10 cellular contexts compared by ENCODE assay signal in the genomic region with DNA sequence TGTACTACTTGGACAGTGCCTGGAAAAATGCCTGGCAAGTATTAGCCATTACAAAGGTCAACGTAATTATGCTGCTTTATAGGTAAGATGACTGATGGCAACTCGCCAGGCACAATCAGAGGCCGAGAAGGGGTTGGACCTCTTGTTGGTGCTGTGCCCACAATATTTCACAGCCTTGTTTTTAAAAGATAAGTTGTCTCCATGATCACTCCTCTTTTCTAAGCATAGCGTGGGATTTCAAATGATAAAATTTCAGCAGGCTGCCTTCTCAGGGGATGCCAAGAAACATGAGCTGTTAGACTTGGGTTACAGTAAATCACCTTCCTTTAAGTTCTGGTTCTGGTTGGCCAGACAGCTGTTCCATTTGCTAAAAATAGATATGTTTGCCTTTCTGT. TPM values are rescaled to one million over a fixed set of nuclear protein-coding genes. Genes with fewer than 3 reads are reported as not detected.
DNase-seq lines count a peak whose midpoint lies in the region; ATAC-seq and TF ChIP-seq lines count a peak whose summit lies in the region.
"Had no signal": no experiment of that assay in that cellular context is flagged by ENCODE, and none has a peak within 500 bp of the region (broad histone marks: within the 10 kb centered on the region; RNA-seq: fewer than 3 reads in every experiment).

No MANE protein-coding gene starts in this region.

- TF ChIP-seq POLR2A in thyroid gland (IDR thresholded peaks at IDR 0.05) (no peak), tibial nerve (IDR thresholded peaks at IDR 0.05) (no peak)

- peaks cover 5% of the 10 kb centered on the region for H3K9me3 Mint-ChIP-seq in activated CD4-positive, alpha-beta T cell treated with anti-CD3 and anti-CD28 coated beads, Interleukin-2, amount 10 ng/mL, durations not matched to agents 24 days and 14 days
- H3K9me3 Mint-ChIP-seq in activated CD8-positive, alpha-beta T cell treated with anti-CD3 and anti-CD28 coated beads, Interleukin-2, amount 10 ng/mL, durations not matched to agents 7 days and 5 days (ENCODE audit: insufficient read depth), result no peaks in the 10 kb centered on the region

- TF ChIP-seq CTCF in mucosa of descending colon (IDR thresholded peaks at IDR 0.05) (no peak), thyroid gland (IDR thresholded peaks at IDR 0.05) (no peak), tibial nerve (IDR thresholded peaks at IDR 0.05) (no peak)

- POLR2A ChIA-PET in activated CD8-positive, alpha-beta T cell treated with anti-CD3 and anti-CD28 coated beads, Interleukin-2, amount 10 ng/mL, durations not matched to agents 7 days and 5 days (lab: Charles Lee), result interaction anchor here (1.5 kb wide), 1 partner anchor 104 kb away, joined by 4 read pairs; no protein-coding TSS in a partner anchor

- H3K36me3 ChIP-seq in mucosa of descending colon (ENCODE audit: low read depth) (no peaks in the 10 kb centered on the region), thyroid gland (peaks cover 7% of the 10 kb centered on the region in 2 donors), tibial nerve (no peaks in the 10 kb centered on the region)

- WGBS in thyroid gland, 2 donors, result 49 to 63% methylated on average over 4 of the region's 4 CpGs
- 55 to 62% methylated on average over 4 of the region's 4 CpGs for WGBS in tibial nerve, 2 donors

- peak overlapping the region in 2 of 3 donors; percentile 27 to 59 for H3K27ac ChIP-seq in thyroid gland
- H3K27ac ChIP-seq in tibial nerve, result no peak overlapping the region

- H3K9me3 ChIP-seq in mucosa of descending colon (no peaks in the 10 kb centered on the region), thyroid gland (no peaks in the 10 kb centered on the region), tibial nerve (no peaks in the 10 kb centered on the region)

- intact Hi-C loops in activated CD4-positive, alpha-beta T cell treated with anti-CD3 and anti-CD28 coated beads, Interleukin-2, amount 10 ng/mL, durations not matched to agents 24 days and 14 days (cut with micrococcal nuclease), result loop anchor here (1.0 to 10.0 kb wide), 5 partner anchors 27 to 321 kb away; a partner anchor contains a TSS
- intact Hi-C loops in mucosa of descending colon (cut with DNase I, micrococcal nuclease) (no loop called here), thyroid gland (cut with DNase I) (loop anchor here (10.0 kb wide), 1 partner anchor 151 kb away; no protein-coding TSS in a partner anchor)

- H3K27ac Mint-ChIP-seq in activated CD4-positive, alpha-beta T cell treated with anti-CD3 and anti-CD28 coated beads, Interleukin-2, amount 10 ng/mL, durations not matched to agents 24 days and 14 days, result peak overlapping the region; percentile 88
- peak overlapping the region; percentile 82 for H3K27ac Mint-ChIP-seq in activated CD8-positive, alpha-beta T cell treated with anti-CD3 and anti-CD28 coated beads, Interleukin-2, amount 10 ng/mL, durations not matched to agents 7 days and 5 days

- peak overlapping the region; percentile 95 for H3K4me3 Mint-ChIP-seq in activated CD4-positive, alpha-beta T cell treated with anti-CD3 and anti-CD28 coated beads, Interleukin-2, amount 10 ng/mL, durations not matched to agents 24 days and 14 days
- H3K4me3 Mint-ChIP-seq in activated CD8-positive, alpha-beta T cell treated with anti-CD3 and anti-CD28 coated beads, Interleukin-2, amount 10 ng/mL, durations not matched to agents 7 days and 5 days, result peak overlapping the region; percentile 89

- peaks cover 68% of the 10 kb centered on the region for H3K4me1 Mint-ChIP-seq in activated CD4-positive, alpha-beta T cell treated with anti-CD3 and anti-CD28 coated beads, Interleukin-2, amount 10 ng/mL, durations not matched to agents 24 days and 14 days
- H3K4me1 Mint-ChIP-seq in activated CD8-positive, alpha-beta T cell treated with anti-CD3 and anti-CD28 coated beads, Interleukin-2, amount 10 ng/mL, durations not matched to agents 7 days and 5 days (ENCODE audit: low read depth), result peaks cover 73% of the 10 kb centered on the region

- DNase-seq in activated CD4-positive, alpha-beta T cell treated with anti-CD3 and anti-CD28 coated beads, Interleukin-2, amount 10 ng/mL, durations not matched to agents 24 days and 14 days, result no peak
- DNase-seq in activated CD4-positive, alpha-beta T cell treated with anti-CD3 and anti-CD28 coated beads, Interleukin-2, amount 50 U/mL, for 1 hour, result no peak
- DNase-seq in activated CD8-positive, alpha-beta T cell treated with anti-CD3 and anti-CD28 coated beads, Interleukin-2, amount 10 ng/mL, durations not matched to agents 7 days and 5 days, result no peak
- DNase-seq in mucosa of descending colon (peak in 2 of 3 donors; percentile 29 to 35), thyroid gland (peak; percentile 34 to 37), tibial nerve (ENCODE audit: low spot score in 2 of 2) (no peak)
- no peak for DNase-seq in activated CD8-positive, alpha-beta memory T cell treated with anti-CD3 and anti-CD28 coated beads for 24 hours
- DNase-seq: MV-4-11 had no signal

- no peak overlapping the region for H3K4me3 ChIP-seq in mucosa of descending colon
- no peak overlapping the region for H3K4me3 ChIP-seq in thyroid gland (replicated peaks in 1 of 3)
- H3K4me3 ChIP-seq in tibial nerve, result no peak overlapping the region

- H3K36me3 Mint-ChIP-seq in activated CD4-positive, alpha-beta T cell treated with anti-CD3 and anti-CD28 coated beads, Interleukin-2, amount 10 ng/mL, durations not matched to agents 24 days and 14 days (ENCODE audit: low read depth), result peaks cover 31% of the 10 kb centered on the region
- peaks cover 36% of the 10 kb centered on the region for H3K36me3 Mint-ChIP-seq in activated CD8-positive, alpha-beta T cell treated with anti-CD3 and anti-CD28 coated beads, Interleukin-2, amount 10 ng/mL, durations not matched to agents 7 days and 5 days (ENCODE audit: low read depth)

- H3K27me3 ChIP-seq in thyroid gland (no peaks in the 10 kb centered on the region), tibial nerve (peaks cover 0 to 52% of the 10 kb centered on the region in 2 donors)

- CTCF ChIA-PET in activated CD8-positive, alpha-beta T cell treated with anti-CD3 and anti-CD28 coated beads, Interleukin-2, amount 10 ng/mL, durations not matched to agents 7 days and 5 days (lab: Charles Lee), result interaction anchor here (0.9 to 6.6 kb wide), 6 partner anchors 14 to 182 kb away, joined by 4 to 51 read pairs (median 5); no protein-coding TSS in a partner anchor

- peaks cover 23% of the 10 kb centered on the region for H3K27me3 Mint-ChIP-seq in activated CD4-positive, alpha-beta T cell treated with anti-CD3 and anti-CD28 coated beads, Interleukin-2, amount 10 ng/mL, durations not matched to agents 24 days and 14 days
- H3K27me3 Mint-ChIP-seq in activated CD8-positive, alpha-beta T cell treated with anti-CD3 and anti-CD28 coated beads, Interleukin-2, amount 10 ng/mL, durations not matched to agents 7 days and 5 days (ENCODE audit: low read depth), result peaks cover 19% of the 10 kb centered on the region

- H3K4me1 ChIP-seq in mucosa of descending colon (ENCODE audit: low read depth) (peaks cover 4% of the 10 kb centered on the region), thyroid gland (peaks cover 34 to 61% of the 10 kb centered on the region in 2 donors), tibial nerve (peaks cover 0 to 24% (median 5%) of the 10 kb centered on the region in 4 donors)

- TF ChIP-seq EP300 in tibial nerve (IDR thresholded peaks at IDR 0.05), result no peak

- no peak for ATAC-seq in activated CD8-positive, alpha-beta T cell treated with anti-CD3 and anti-CD28 coated beads, Interleukin-2, amount 10 ng/mL, durations not matched to agents 7 days and 5 days
- ATAC-seq in mucosa of descending colon, result no peak
- no peak for ATAC-seq in HG03139 (IDR thresholded peaks at IDR 0.05; ENCODE audit: unreplicated experiment)

RNA-seq across cellular contexts. Expression of a gene that starts 26.9 kb away (rescaled TPM):
- total RNA-seq in activated CD4-positive, alpha-beta T cell treated with anti-CD3 and anti-CD28 coated beads, Interleukin-2, amount 10 ng/mL, durations not matched to agents 24 days and 14 days, result 86.3 and 88.5 TPM in 2 replicates
- 10 to 100 TPM; 63.6 to 67.4 TPM for total RNA-seq in activated CD8-positive, alpha-beta T cell treated with anti-CD3 and anti-CD28 coated beads, Interleukin-2, amount 10 ng/mL, durations not matched to agents 7 days and 5 days
- total RNA-seq in mucosa of descending colon, result 1 to 10 TPM; 1.3 to 5.6 (median 1.9) TPM
- 100 to 1,000 TPM; 271 to 316 (median 289) TPM for total RNA-seq in thyroid gland
- 1 to 10 TPM in 3 of 4 donors, under 1 TPM in 1; 0.63 to 2.7 (median 1.9) TPM for total RNA-seq in tibial nerve
- total RNA-seq: H1 had no signal

Comparison
In these comparisons a context has a peak if more than half of its experiments do, and no peak if none do; other contexts are left out.
1. DNase-seq: peak in mucosa of descending colon (2 of 3) and thyroid gland (2 of 2); none in activated CD4-positive, alpha-beta T cell treated with anti-CD3 and anti-CD28 coated beads, Interleukin-2, amount 10 ng/mL, durations not matched to agents 24 days and 14 days (single experiment), activated CD4-positive, alpha-beta T cell treated with anti-CD3 and anti-CD28 coated beads, Interleukin-2, amount 50 U/mL, for 1 hour (single experiment), activated CD8-positive, alpha-beta T cell treated with anti-CD3 and anti-CD28 coated beads, Interleukin-2, amount 10 ng/mL, durations not matched to agents 7 days and 5 days (single experiment), tibial nerve (0 of 2) and activated CD8-positive, alpha-beta memory T cell treated with anti-CD3 and anti-CD28 coated beads for 24 hours (single experiment).
2. H3K27ac ChIP-seq: peak in thyroid gland (2 of 3); none in tibial nerve (0 of 4).
3. RNA of a gene that starts 26.9 kb away (total RNA-seq): 271 to 316 TPM in thyroid gland, 86.3 to 88.5 TPM in activated CD4-positive, alpha-beta T cell treated with anti-CD3 and anti-CD28 coated beads, Interleukin-2, amount 10 ng/mL, durations not matched to agents 24 days and 14 days and 63.6 to 67.4 TPM in activated CD8-positive, alpha-beta T cell treated with anti-CD3 and anti-CD28 coated beads, Interleukin-2, amount 10 ng/mL, durations not matched to agents 7 days and 5 days; 0.63 to 2.7 TPM in tibial nerve and 1.3 to 5.6 TPM in mucosa of descending colon; every median in the first group is over 4 times any median in the second.
4. intact Hi-C loops: an anchor here in activated CD4-positive, alpha-beta T cell treated with anti-CD3 and anti-CD28 coated beads, Interleukin-2, amount 10 ng/mL, durations not matched to agents 24 days and 14 days (1.0 to 10.0 kb wide) and thyroid gland (10.0 kb wide); none called in mucosa of descending colon.